ENCODE assay signal across 1 cellular context in the genomic region with DNA sequence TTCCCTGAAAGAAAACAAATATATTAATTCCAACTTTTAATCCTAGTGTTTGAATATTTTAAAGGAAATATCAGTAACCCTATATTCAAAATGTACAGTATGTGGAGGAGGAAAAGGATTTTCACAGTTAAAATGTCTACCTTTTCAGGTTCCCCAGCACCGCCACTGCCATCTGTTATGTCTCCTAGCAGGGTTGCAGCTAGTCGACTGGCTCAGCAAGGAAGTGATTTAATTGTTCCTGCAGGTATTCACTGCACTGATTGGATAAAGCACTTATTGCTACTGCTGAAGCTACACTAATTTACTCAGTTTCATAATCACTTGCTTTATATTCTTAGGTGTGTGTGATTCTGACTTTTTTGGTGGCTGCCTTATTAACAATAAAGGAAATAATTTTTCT.
TF ChIP-seq lines count a peak whose summit lies in the region.

No MANE protein-coding gene starts in this region.

TF ChIP-seq in HepG2, 621 proteins besides CTCF, POLR2A, EP300 and RAD21 (continued from another document):
- TF ChIP-seq, protein P1, sequence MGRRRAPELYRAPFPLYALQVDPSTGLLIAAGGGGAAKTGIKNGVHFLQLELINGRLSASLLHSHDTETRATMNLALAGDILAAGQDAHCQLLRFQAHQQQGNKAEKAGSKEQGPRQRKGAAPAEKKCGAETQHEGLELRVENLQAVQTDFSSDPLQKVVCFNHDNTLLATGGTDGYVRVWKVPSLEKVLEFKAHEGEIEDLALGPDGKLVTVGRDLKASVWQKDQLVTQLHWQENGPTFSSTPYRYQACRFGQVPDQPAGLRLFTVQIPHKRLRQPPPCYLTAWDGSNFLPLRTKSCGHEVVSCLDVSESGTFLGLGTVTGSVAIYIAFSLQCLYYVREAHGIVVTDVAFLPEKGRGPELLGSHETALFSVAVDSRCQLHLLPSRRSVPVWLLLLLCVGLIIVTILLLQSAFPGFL (CRISPR knock-in tag; IDR thresholded peaks at IDR 0.05): no peak
- TF ChIP-seq NFIB (CRISPR knock-in tag; IDR thresholded peaks at IDR 0.05; ENCODE audit: borderline replicate concordance) (no peak), ONECUT2 (CRISPR knock-in tag; IDR thresholded peaks at IDR 0.05) (no peak), AGO1 (IDR thresholded peaks at IDR 0.05; ENCODE audit: low read depth, low read length, poor library complexity, severe bottlenecking) (no peak), ZFP82 (CRISPR knock-in tag; IDR thresholded peaks at IDR 0.05; ENCODE audit: borderline replicate concordance) (no peak), CCAR2 (optimal IDR thresholded peaks at IDR 0.05; ENCODE audit: low read depth, low read length) (no peak), ZNF615 (CRISPR knock-in tag; IDR thresholded peaks at IDR 0.05; ENCODE audit: borderline replicate concordance) (no peak), EHMT2 (IDR thresholded peaks at IDR 0.05; ENCODE audit: borderline replicate concordance, low read depth, low read length) (no peak), ESRRA (CRISPR knock-in tag; IDR thresholded peaks at IDR 0.05; ENCODE audit: low read depth) (no peak), TAF15 (IDR thresholded peaks at IDR 0.05; ENCODE audit: low read depth, low read length, poor library complexity, severe bottlenecking) (no peak), CENPX (CRISPR knock-in tag; IDR thresholded peaks at IDR 0.05) (no peak)
- TF ChIP-seq, protein P2, sequence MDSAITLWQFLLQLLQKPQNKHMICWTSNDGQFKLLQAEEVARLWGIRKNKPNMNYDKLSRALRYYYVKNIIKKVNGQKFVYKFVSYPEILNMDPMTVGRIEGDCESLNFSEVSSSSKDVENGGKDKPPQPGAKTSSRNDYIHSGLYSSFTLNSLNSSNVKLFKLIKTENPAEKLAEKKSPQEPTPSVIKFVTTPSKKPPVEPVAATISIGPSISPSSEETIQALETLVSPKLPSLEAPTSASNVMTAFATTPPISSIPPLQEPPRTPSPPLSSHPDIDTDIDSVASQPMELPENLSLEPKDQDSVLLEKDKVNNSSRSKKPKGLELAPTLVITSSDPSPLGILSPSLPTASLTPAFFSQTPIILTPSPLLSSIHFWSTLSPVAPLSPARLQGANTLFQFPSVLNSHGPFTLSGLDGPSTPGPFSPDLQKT (CRISPR knock-in tag; IDR thresholded peaks at IDR 0.05; ENCODE audit: borderline replicate concordance): no peak
